ENCODE assay signal across 20 cellular contexts in the genomic region with DNA sequence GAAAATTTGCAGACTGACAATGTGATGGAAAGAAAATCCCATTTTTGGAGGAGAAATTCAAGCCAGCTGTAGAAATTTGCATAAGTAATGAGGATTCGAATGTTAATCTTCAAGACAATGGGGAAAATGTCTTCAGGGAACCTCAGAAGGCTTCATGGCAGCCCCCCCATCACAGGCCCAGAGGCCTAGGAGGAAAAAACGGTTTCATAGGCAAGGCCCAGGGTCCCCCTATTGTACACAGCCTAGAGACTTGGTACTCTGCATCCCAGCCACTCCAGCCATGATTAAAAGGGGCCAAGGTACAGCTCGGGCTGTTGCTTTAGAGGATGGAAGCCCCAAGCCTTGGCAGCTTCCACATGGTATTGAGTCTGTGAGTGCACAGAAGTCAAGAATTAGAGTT.
DNase-seq lines count a peak whose midpoint lies in the region; ATAC-seq, FAIRE-seq and TF ChIP-seq lines count a peak whose summit lies in the region.
"Had no signal": no experiment of that assay in that cellular context is flagged by ENCODE, and none has a peak within 500 bp of the region (broad histone marks: within the 10 kb centered on the region; RNA-seq: fewer than 3 reads in every experiment).

No MANE protein-coding gene starts in this region.

- no peak overlapping the region for H4K8ac ChIP-seq in H1 (ENCODE audit: extremely low read depth, insufficient read depth, low read length)

- H3K27me3 ChIP-seq in K562 (ENCODE audit: control insufficient read depth in 2 of 2, insufficient read depth in 2 of 2, low read length in 2 of 2) (no peaks in the 10 kb centered on the region), H1 (replicated peaks in 1 of 4; ENCODE audit: control insufficient read depth in 3 of 4, extremely low read depth in 1 of 4, insufficient read depth in 3 of 4, low read length in 3 of 4) (peaks cover 0 to 1% (median 0%) of the 10 kb centered on the region in 4 experiments; a peak in 1 of 7 replicates), tibial nerve (no peaks in the 10 kb centered on the region)

- no peak overlapping the region for H2BK120ac ChIP-seq in H1 (replicated peaks; ENCODE audit: low read depth, low read length)

- H3K14ac ChIP-seq in H1 (ENCODE audit: insufficient read length): no peak overlapping the region

- H3K23ac ChIP-seq in H1 (ENCODE audit: insufficient read length): no peak overlapping the region

- H4K91ac ChIP-seq in H1 (replicated peaks; ENCODE audit: insufficient read length, low read length): no peak overlapping the region

- H3K4me1 ChIP-seq in HEK293 (ENCODE audit: control insufficient read depth, insufficient read depth, low read length) (no peaks in the 10 kb centered on the region), K562 (replicated peaks in 1 of 2; ENCODE audit: control insufficient read depth in 2 of 2, insufficient read depth in 2 of 2, low read length in 2 of 2) (no peaks in the 10 kb centered on the region), H1 (replicated peaks in 1 of 4; ENCODE audit: control insufficient read depth in 3 of 4, insufficient read depth in 4 of 4, low read length in 3 of 4) (no peaks in the 10 kb centered on the region), tibial nerve (no peaks in the 10 kb centered on the region)

- no peak overlapping the region for H2BK20ac ChIP-seq in H1 (ENCODE audit: low read length)

- no peaks in the 10 kb centered on the region for H3K23me2 ChIP-seq in H1 (ENCODE audit: low read depth, low read length)

- H4K5ac ChIP-seq in H1 (ENCODE audit: insufficient read length, low read depth, low read length): no peak overlapping the region

- H3K4me2 ChIP-seq in K562 (ENCODE audit: insufficient read depth, low read length): no peak overlapping the region
- no peak overlapping the region for H3K4me2 ChIP-seq in H1 (ENCODE audit: insufficient read depth in 1 of 2, low read depth in 2 of 2, low read length in 2 of 2)

- BruUV-seq in K562 (replicated peaks; lab: Mats Ljungman, UMichigan): no TSS peak

- no peak overlapping the region for H2BK5ac ChIP-seq in H1 (ENCODE audit: low read depth, low read length)

- TF ChIP-seq POLR2A in K562 (conservative IDR thresholded peaks at IDR 0.05) (no peak), H1 (IDR thresholded peaks at IDR 0.05; ENCODE audit: control extremely low read depth in 1 of 2, low read depth in 2 of 2, low read length in 2 of 2) (no peak), tibial nerve (IDR thresholded peaks at IDR 0.05) (no peak)

- H2BK15ac ChIP-seq in H1 (ENCODE audit: low read length): no peak overlapping the region

- intact Hi-C loops in K562 (cut with micrococcal nuclease): no loop called here

- TF ChIP-seq CTCF in HEK293 (tag by site-specific recombination; IDR thresholded peaks at IDR 0.05) (no peak), K562 (IDR thresholded peaks at IDR 0.05 in 2 of 3, conservative IDR thresholded peaks at IDR 0.05 in 1 of 3; ENCODE audit: insufficient read depth in 2 of 3, low read depth in 1 of 3, low read length in 3 of 3) (no peak), H1 (IDR thresholded peaks at IDR 0.05; ENCODE audit: control extremely low read depth in 1 of 3, insufficient read depth in 1 of 3, low read depth in 1 of 3, low read length in 3 of 3) (no peak), tibial nerve (IDR thresholded peaks at IDR 0.05) (no peak)

- H3K36me3 ChIP-seq in HEK293 (ENCODE audit: control insufficient read depth in 2 of 2, insufficient read depth in 1 of 2, low read length in 2 of 2) (no peaks in the 10 kb centered on the region), K562 (ENCODE audit: control insufficient read depth, insufficient read depth, low read length) (no peaks in the 10 kb centered on the region), H1 (ENCODE audit: control insufficient read depth in 2 of 4, insufficient read depth in 4 of 4, low read length in 3 of 4) (no peaks in the 10 kb centered on the region), tibial nerve (no peaks in the 10 kb centered on the region)

- no peaks in the 10 kb centered on the region for H3K79me1 ChIP-seq in H1 (ENCODE audit: low read depth, low read length)

- H3K56ac ChIP-seq in H1 (replicated peaks; ENCODE audit: insufficient read length, low read depth, low read length): no peak overlapping the region

- H3K9me1 ChIP-seq in K562 (ENCODE audit: control insufficient read depth, insufficient read depth, low read length): no peaks in the 10 kb centered on the region

- H3K9me3 ChIP-seq in HEK293 (ENCODE audit: control insufficient read depth, insufficient read depth, low read depth, low read length) (no peaks in the 10 kb centered on the region), K562 (replicated peaks; ENCODE audit: control insufficient read depth, insufficient read depth, low read depth, low read length) (no peaks in the 10 kb centered on the region), H1 (ENCODE audit: insufficient read depth in 2 of 2, low read depth in 1 of 2, low read length in 1 of 2) (peaks cover 26 to 35% of the 10 kb centered on the region in 2 experiments), tibial nerve (peaks cover 0 to 43% (median 0%) of the 10 kb centered on the region in 4 donors)

- H3K4me3 ChIP-seq in HEK293 (ENCODE audit: low read depth, low read length) (no peak overlapping the region), K562 (no peak overlapping the region), H1 (ENCODE audit: extremely low read depth in 1 of 4, insufficient read depth in 2 of 4, low read depth in 3 of 4, low read length in 4 of 4) (no peak overlapping the region), tibial nerve (no peak overlapping the region)

- DNase-seq in K562 (ENCODE audit: extremely low read depth in 1 of 4, low spot score in 3 of 4) (no peak), H1 (ENCODE audit: low read depth in 1 of 2, low spot score in 2 of 2) (no peak), urothelium cell line (ENCODE audit: low spot score) (no peak), NCI-H2171 (lab: John Stamatoyannopoulos, UW) (no peak), tibial nerve (ENCODE audit: low spot score in 2 of 2) (no peak)
- DNase-seq: 8988T; C1 segment of cervical spinal cord; Calu3; CD4-positive, alpha-beta memory T cell; COR-L47; DMS53; DMS79 treated with DMSO at 0.1 percent for 48 hours; GF-D8; H9; HFFc6 had no signal

- FAIRE-seq in K562 (lab: Jason Lieb, UNC) (no peak), H1 (lab: Jason Lieb, UNC) (no peak), urothelium cell line (lab: Jason Lieb, UNC) (peak; percentile 44)
- FAIRE-seq: GM12891, GM18507 had no signal

- 0% methylated on average over 3 of the region's 3 CpGs for WGBS in K562 (ENCODE audit: insufficient coverage, low coverage, missing lambda C conversion rate)
- WGBS in H1 (ENCODE audit: extremely low coverage in 1 of 2, insufficient coverage in 1 of 2, insufficient read length in 1 of 2, insufficient replicate concordance in 2 of 2, low coverage in 1 of 2, low lambda C conversion rate in 2 of 2, missing lambda C conversion rate in 1 of 2), 2 experiments: 77% methylated on average over 3 of the region's 3 CpGs; no CpG with 5 or more reads in 1 of the 2 experiments
- 52 to 64% methylated on average over 3 of the region's 3 CpGs for WGBS in tibial nerve, 2 donors

- no peak overlapping the region for H3K18ac ChIP-seq in H1 (ENCODE audit: extremely low read depth, low read length)

- TF ChIP-seq RAD21 in K562 (CRISPR knock-in tag; conservative IDR thresholded peaks at IDR 0.05 in 1 of 2, IDR thresholded peaks at IDR 0.05 in 1 of 2): no peak
- no peak for TF ChIP-seq RAD21 in H1 (IDR thresholded peaks at IDR 0.05 in 1 of 2, conservative IDR thresholded peaks at IDR 0.05 in 1 of 2; ENCODE audit: low read depth in 2 of 2, low read length in 2 of 2)

- no peak for ATAC-seq in K562
- no peak for ATAC-seq in SK-N-SH treated with all-trans-retinoic acid at 6 μM for 48 hours
- ATAC-seq: HCT116 had no signal

- H3K79me2 ChIP-seq in K562 (ENCODE audit: control insufficient read depth, insufficient read depth, low read length): no peaks in the 10 kb centered on the region
- H3K79me2 ChIP-seq in H1 (ENCODE audit: control insufficient read depth in 1 of 2, insufficient read depth in 2 of 2, low read length in 2 of 2): no peaks in the 10 kb centered on the region

- no peak for TF ChIP-seq EP300 in K562 (IDR thresholded peaks at IDR 0.05; ENCODE audit: low read length)
- no peak for TF ChIP-seq EP300 in H1 (IDR thresholded peaks at IDR 0.05; ENCODE audit: borderline replicate concordance in 1 of 2, low read depth in 2 of 2, low read length in 2 of 2)
- no peak for TF ChIP-seq EP300 in tibial nerve (IDR thresholded peaks at IDR 0.05)

- H2AFZ ChIP-seq in K562 (ENCODE audit: low read depth, low read length) (no peak overlapping the region), H1 (ENCODE audit: low read length) (no peak overlapping the region)

- CTCF ChIA-PET in HEK293 (lab: Yijun Ruan, JAX): no interaction called here
- CTCF ChIA-PET in K562 (lab: Yijun Ruan, JAX; ENCODE audit: low intra/inter-chr PET ratio): no interaction called here
- CTCF ChIA-PET in H1 (lab: Charles Lee; ENCODE audit: partially characterized antibody): no interaction called here

- in situ Hi-C loops in K562 (cut with MboI): no loop called here

- no peak overlapping the region for H3K27ac ChIP-seq in HEK293 (ENCODE audit: extremely low read depth, low read depth, low read length)
- no peak overlapping the region for H3K27ac ChIP-seq in K562 (ENCODE audit: extremely low read depth, low read depth, low read length)
- no peak overlapping the region for H3K27ac ChIP-seq in H1 (ENCODE audit: low read depth, low read length)
- no peak overlapping the region for H3K27ac ChIP-seq in tibial nerve

- H3K9ac ChIP-seq in K562 (ENCODE audit: insufficient read depth in 1 of 2, low read depth in 2 of 2, low read length in 2 of 2): no peak overlapping the region
- H3K9ac ChIP-seq in H1 (replicated peaks in 1 of 4; ENCODE audit: extremely low read depth in 1 of 4, low read depth in 3 of 4, low read length in 3 of 4): no peak overlapping the region

- H2BK12ac ChIP-seq in H1 (ENCODE audit: low read depth, low read length): no peak overlapping the region

- H2AK5ac ChIP-seq in H1 (ENCODE audit: low read depth, low read length): no peak overlapping the region

- H4K20me1 ChIP-seq in K562 (replicated peaks; ENCODE audit: control insufficient read depth, insufficient read depth, low read length) (no peaks in the 10 kb centered on the region), H1 (replicated peaks in 1 of 2; ENCODE audit: control insufficient read depth in 1 of 2, insufficient read depth in 2 of 2, low read length in 2 of 2) (no peaks in the 10 kb centered on the region)

- POLR2A ChIA-PET in HEK293 (lab: Yijun Ruan, JAX): no interaction called here
- POLR2A ChIA-PET in K562 (lab: Yijun Ruan, JAX): no interaction called here
- POLR2A ChIA-PET in H1 (lab: Charles Lee; ENCODE audit: partially characterized antibody): no interaction called here

- H3K4ac ChIP-seq in H1 (replicated peaks; ENCODE audit: insufficient read length, low read depth, low read length): no peak overlapping the region

TF ChIP-seq in HEK293, 187 proteins besides CTCF, POLR2A, EP300 and RAD21 (continues in another document):
- TF ChIP-seq ZNF548 (tag by site-specific recombination; IDR thresholded peaks at IDR 0.05): no peak

TF ChIP-seq in H1, 55 proteins besides CTCF, POLR2A, EP300 and RAD21 (continues in another document):
- no peak for TF ChIP-seq KDM1A (IDR thresholded peaks at IDR 0.05; ENCODE audit: borderline replicate concordance, low read length)

TF ChIP-seq in SK-N-SH treated with all-trans-retinoic acid at 6 μM for 48 hours, 23 proteins besides CTCF, POLR2A, EP300 and RAD21:
- TF ChIP-seq ZNF565 (CRISPR knock-in tag; conservative IDR thresholded peaks at IDR 0.05; ENCODE audit: low read depth): no peak
